22 cellular contexts compared by ENCODE assay signal in genomic region chr12:82919365-82920054, GRCh38.
"Had no signal": no experiment of that assay in that cellular context is flagged by ENCODE, and none has a peak within 500 bp of the region (broad histone marks: within the 10 kb centered on the region; RNA-seq: fewer than 3 reads in every experiment).

No MANE protein-coding gene starts in this region.

- H3K36me3 Mint-ChIP-seq: activated CD8-positive, alpha-beta memory T cell treated with anti-CD3 and anti-CD28 coated beads, Interleukin-2, amount 10 ng/mL, durations not matched to agents 7 days and 5 days; activated naive CD4-positive, alpha-beta T cell treated with anti-CD3 and anti-CD28 coated beads, Interleukin-2, amount 50 U/mL, for 72 hours had no signal

- ATAC-seq: activated CD8-positive, alpha-beta memory T cell treated with anti-CD3 and anti-CD28 coated beads, Interleukin-2, amount 10 ng/mL, durations not matched to agents 7 days and 5 days; activated naive CD4-positive, alpha-beta T cell treated with anti-CD3 and anti-CD28 coated beads, Interleukin-2, amount 50 U/mL, for 72 hours; activated naive CD8-positive, alpha-beta T cell treated with anti-CD3 and anti-CD28 coated beads, Interleukin-2, amount 50 U/mL, for 24 hours; body of pancreas; PC-3 had no signal

- H3K27me3 Mint-ChIP-seq: activated B cell treated with CpG ODN at 0.5 μM for 24 hours; activated CD4-positive, alpha-beta T cell treated with anti-CD3 and anti-CD28 coated beads, Interleukin-2, amount 10 ng/mL, durations not matched to agents 24 days and 14 days; activated CD8-positive, alpha-beta memory T cell treated with anti-CD3 and anti-CD28 coated beads, Interleukin-2, amount 10 ng/mL, durations not matched to agents 7 days and 5 days; activated naive CD8-positive, alpha-beta T cell treated with anti-CD3 and anti-CD28 coated beads, Interleukin-2, amount 50 U/mL, for 24 hours; activated T-cell treated with anti-CD3 and anti-CD28 coated beads, Interleukin-2, amount 50 U/mL, for 24 hours had no signal

- DNase-seq: activated B cell treated with CpG ODN at 0.5 μM for 24 hours; activated CD4-positive, alpha-beta T cell treated with anti-CD3 and anti-CD28 coated beads for 1 hour; activated CD4-positive, alpha-beta T cell treated with anti-CD3 and anti-CD28 coated beads, Interleukin-2, amount 10 ng/mL, durations not matched to agents 24 days and 14 days; activated CD4-positive, alpha-beta T cell treated with anti-CD3 and anti-CD28 coated beads, Interleukin-2, amount 50 U/mL, for 48 hours; activated CD8-positive, alpha-beta memory T cell treated with anti-CD3 and anti-CD28 coated beads, Interleukin-2, amount 10 ng/mL, durations not matched to agents 7 days and 5 days; activated effector memory CD4-positive, alpha-beta T cell treated with anti-CD3 and anti-CD28 coated beads, Interleukin-2, amount 50 U/mL, for 16 hours; activated naive CD4-positive, alpha-beta T cell treated with Interleukin-2 at 50 U/mL for 16 hours; activated naive CD8-positive, alpha-beta T cell treated with anti-CD3 and anti-CD28 coated beads, Interleukin-2, amount 50 U/mL, for 24 hours; activated T-cell treated with anti-CD3 and anti-CD28 coated beads, Interleukin-2, amount 50 U/mL, for 24 hours; amniotic stem cell; body of pancreas; central memory CD4-positive, alpha-beta T cell; KBM-7; NCI-H1092; NCI-H1417; NCI-H1930; NCI-H446; NCI-H524; PC-3; SHP77 treated with DMSO at 0.1 percent for 48 hours had no signal

- H3K27ac Mint-ChIP-seq: activated B cell treated with CpG ODN at 0.5 μM for 24 hours; activated CD4-positive, alpha-beta T cell treated with anti-CD3 and anti-CD28 coated beads, Interleukin-2, amount 10 ng/mL, durations not matched to agents 24 days and 14 days; activated CD8-positive, alpha-beta memory T cell treated with anti-CD3 and anti-CD28 coated beads, Interleukin-2, amount 10 ng/mL, durations not matched to agents 7 days and 5 days; activated naive CD4-positive, alpha-beta T cell treated with anti-CD3 and anti-CD28 coated beads, Interleukin-2, amount 50 U/mL, for 72 hours; activated naive CD8-positive, alpha-beta T cell treated with anti-CD3 and anti-CD28 coated beads, Interleukin-2, amount 50 U/mL, for 24 hours; activated T-cell treated with anti-CD3 and anti-CD28 coated beads, Interleukin-2, amount 50 U/mL, for 24 hours; T-helper 1 cell treated with Interleukin-12 subunit alpha and Interleukin-12 subunit beta and Interleukin-4 antibody, amounts not matched to agents 30 μg/mL and 1 μg/mL, for 36 hours had no signal

- H3K4me1 Mint-ChIP-seq: activated B cell treated with CpG ODN at 0.5 μM for 24 hours; activated CD4-positive, alpha-beta T cell treated with anti-CD3 and anti-CD28 coated beads, Interleukin-2, amount 10 ng/mL, durations not matched to agents 24 days and 14 days; activated CD8-positive, alpha-beta memory T cell treated with anti-CD3 and anti-CD28 coated beads, Interleukin-2, amount 10 ng/mL, durations not matched to agents 7 days and 5 days; activated naive CD8-positive, alpha-beta T cell treated with anti-CD3 and anti-CD28 coated beads, Interleukin-2, amount 50 U/mL, for 24 hours had no signal

- H3K4me3 Mint-ChIP-seq: activated B cell treated with CpG ODN at 0.5 μM for 24 hours; activated CD4-positive, alpha-beta T cell treated with anti-CD3 and anti-CD28 coated beads, Interleukin-2, amount 10 ng/mL, durations not matched to agents 24 days and 14 days; activated CD8-positive, alpha-beta memory T cell treated with anti-CD3 and anti-CD28 coated beads, Interleukin-2, amount 10 ng/mL, durations not matched to agents 7 days and 5 days; activated naive CD8-positive, alpha-beta T cell treated with anti-CD3 and anti-CD28 coated beads, Interleukin-2, amount 50 U/mL, for 24 hours; activated T-cell treated with anti-CD3 and anti-CD28 coated beads, Interleukin-2, amount 50 U/mL, for 24 hours; T-helper 1 cell treated with Interleukin-12 subunit alpha and Interleukin-12 subunit beta and Interleukin-4 antibody, amounts not matched to agents 30 μg/mL and 1 μg/mL, for 36 hours had no signal

- H3K9me3 Mint-ChIP-seq: activated CD4-positive, alpha-beta T cell treated with anti-CD3 and anti-CD28 coated beads, Interleukin-2, amount 10 ng/mL, durations not matched to agents 24 days and 14 days; activated naive CD4-positive, alpha-beta T cell treated with anti-CD3 and anti-CD28 coated beads, Interleukin-2, amount 50 U/mL, for 72 hours; activated naive CD8-positive, alpha-beta T cell treated with anti-CD3 and anti-CD28 coated beads, Interleukin-2, amount 50 U/mL, for 24 hours; activated T-cell treated with anti-CD3 and anti-CD28 coated beads, Interleukin-2, amount 50 U/mL, for 24 hours; T-helper 1 cell treated with Interleukin-12 subunit alpha and Interleukin-12 subunit beta and Interleukin-4 antibody, amounts not matched to agents 30 μg/mL and 1 μg/mL, for 36 hours had no signal
